ENCODE assay signal across 14 cellular contexts in the genomic region with DNA sequence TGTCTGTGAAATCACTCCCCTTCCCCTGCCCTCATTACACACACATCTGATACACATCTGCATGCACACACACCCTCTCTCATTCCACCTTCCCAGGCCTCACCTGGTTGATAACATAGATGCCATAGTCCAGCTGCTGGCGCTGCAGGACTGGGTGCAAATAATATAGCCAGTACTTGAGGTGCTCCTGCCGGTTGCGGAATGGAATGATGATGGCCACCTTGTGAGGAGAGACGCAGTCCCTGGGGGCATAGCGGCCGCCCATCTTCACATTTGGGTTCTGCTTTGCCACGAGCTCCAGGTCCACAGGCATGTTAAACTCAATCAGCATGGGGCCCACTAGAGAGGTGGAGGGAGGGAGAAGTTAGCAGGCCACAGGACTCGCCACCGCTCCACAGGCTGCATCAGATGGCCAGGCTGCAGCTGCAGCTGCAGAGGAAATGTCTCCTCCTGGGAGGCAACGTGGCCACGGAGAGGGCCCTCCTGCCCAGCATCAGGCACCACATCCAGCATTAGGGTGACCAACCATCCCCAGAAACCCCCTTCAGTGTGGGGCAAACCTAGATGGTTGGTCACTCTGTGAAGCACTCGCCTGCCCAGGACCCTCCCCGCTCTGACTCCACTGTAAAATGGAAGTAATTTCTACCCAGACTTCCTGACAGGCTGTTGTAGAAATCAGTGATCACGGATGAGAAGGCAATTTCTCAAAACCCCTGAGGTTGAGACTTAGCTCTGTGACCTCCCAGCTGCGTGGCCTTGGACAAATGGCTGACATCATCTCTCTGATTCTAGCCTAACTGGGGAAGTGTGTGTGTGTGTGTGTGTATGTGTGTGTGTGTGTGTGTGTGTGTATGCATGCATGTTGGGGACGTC. TPM values are rescaled to one million over a fixed set of nuclear protein-coding genes. Genes with fewer than 3 reads are reported as not detected.
DNase-seq lines count a peak whose midpoint lies in the region; ATAC-seq and TF ChIP-seq lines count a peak whose summit lies in the region.
"Had no signal": no experiment of that assay in that cellular context is flagged by ENCODE, and none has a peak within 500 bp of the region (broad histone marks: within the 10 kb centered on the region; RNA-seq: fewer than 3 reads in every experiment).

No MANE protein-coding gene starts in this region.

- CTCF ChIA-PET in Caco-2 (lab: Charles Lee) (no interaction called here), PC-3 (lab: Charles Lee) (no interaction called here)

- H3K27ac ChIP-seq in Peyer's patch (peak overlapping the region in 1 of 4 donors; percentile 62), left ventricle myocardium inferior (replicated peaks) (peak overlapping the region; percentile 87), PC-3 (ENCODE audit: low read length) (no peak overlapping the region)

- no peak overlapping the region for H3K9ac ChIP-seq in PC-3 (ENCODE audit: low read length)

- H3K4me3 ChIP-seq in Caco-2 (ENCODE audit: low read depth, low read length), result no peak overlapping the region
- no peak overlapping the region for H3K4me3 ChIP-seq in Peyer's patch
- H3K4me3 ChIP-seq in left ventricle myocardium inferior, result peak overlapping the region; percentile 11
- H3K4me3 ChIP-seq in PC-3 (ENCODE audit: low read length), result no peak overlapping the region

- H3K4me3 Mint-ChIP-seq in Caco-2 (ENCODE audit: unreplicated experiment), result no peak overlapping the region
- H3K4me3 Mint-ChIP-seq: endodermal cell had no signal

- no peaks in the 10 kb centered on the region; the same call in 1 of the 2 replicates for H4K20me1 ChIP-seq in PC-3 (ENCODE audit: low read length)

- H3K79me2 ChIP-seq in PC-3 (ENCODE audit: low read length), result peaks cover 58% of the 10 kb centered on the region

- TF ChIP-seq POLR2A in Peyer's patch (IDR thresholded peaks at IDR 0.05), result no peak

- H3K9me3 ChIP-seq in Caco-2 (no peaks in the 10 kb centered on the region), Peyer's patch (no peaks in the 10 kb centered on the region), left ventricle myocardium inferior (replicated peaks) (no peaks in the 10 kb centered on the region), PC-3 (ENCODE audit: low read length) (no peaks in the 10 kb centered on the region)

- TF ChIP-seq CTCF in Caco-2 (IDR thresholded peaks at IDR 0.05; ENCODE audit: insufficient read depth in 1 of 2, low read depth in 1 of 2, low read length in 1 of 2, severe bottlenecking in 1 of 2, unreplicated experiment in 1 of 2) (no peak), Peyer's patch (IDR thresholded peaks at IDR 0.05) (no peak), left ventricle myocardium inferior (IDR thresholded peaks at IDR 0.05; ENCODE audit: borderline replicate concordance) (no peak), GM13977 (IDR thresholded peaks at IDR 0.05; ENCODE audit: extremely low read depth, insufficient read depth, missing control alignments) (no peak), PC-3 (conservative IDR thresholded peaks at IDR 0.05; ENCODE audit: low read depth, low read length) (no peak)

- H3K4me1 Mint-ChIP-seq in Caco-2 (ENCODE audit: low read depth, unreplicated experiment), result peaks cover 42% of the 10 kb centered on the region

- H3K27me3 Mint-ChIP-seq in Caco-2 (ENCODE audit: insufficient read depth, unreplicated experiment), result no peaks in the 10 kb centered on the region

- no peaks in the 10 kb centered on the region for H3F3A ChIP-seq in PC-3 (ENCODE audit: low read length, unreplicated experiment)

- no peaks in the 10 kb centered on the region for H3K9me3 Mint-ChIP-seq in Caco-2 (ENCODE audit: unreplicated experiment)

- BruUV-seq in Caco-2 (replicated peaks; lab: Mats Ljungman, UMichigan) (no TSS peak), PC-3 (replicated peaks; lab: Mats Ljungman, UMichigan) (no TSS peak)

- POLR2A ChIA-PET in Caco-2 (lab: Charles Lee), result no interaction called here
- POLR2A ChIA-PET in PC-3 (lab: Charles Lee; ENCODE audit: unreplicated experiment), result no interaction called here

- in situ Hi-C loops in GM13977 (cut with MboI; ENCODE audit: low pct_unique_long_range_greater_than_20kb, low sequenced_read_pairs, unreplicated experiment), result no loop called here

- no peak for DNase-seq in Caco-2
- DNase-seq in Peyer's patch, result peak in 2 of 3 donors; percentile 44 to 54
- no peak for DNase-seq in left ventricle myocardium inferior
- peak; percentile 72 for DNase-seq in retina
- no peak for DNase-seq in germinal center (ENCODE audit: low spot score)
- DNase-seq in stimulated activated CD4-positive, alpha-beta T cell treated with anti-CD3 and anti-CD28 coated beads, Interleukin-4, amount 100 ng/mL, for 24 hours, result no peak
- DNase-seq in GM13977 (ENCODE audit: low spot score), result no peak
- no peak for DNase-seq in PC-3
- DNase-seq: activated CD4-positive, alpha-beta T cell treated with anti-CD3 and anti-CD28 coated beads for 4 hours; amniotic stem cell; DMS153; endodermal cell; stimulated activated CD4-positive, alpha-beta T cell treated with anti-CD3 and anti-CD28 coated beads, Interleukin-1b, Interleukin-23, amount 100 ng/mL, for 48 hours; substantia nigra had no signal

- intact Hi-C loops in Caco-2 (cut with micrococcal nuclease; ENCODE audit: unreplicated experiment) (no loop called here), left ventricle myocardium inferior (cut with micrococcal nuclease) (no loop called here), PC-3 (cut with micrococcal nuclease) (no loop called here)

- H3K27ac Mint-ChIP-seq in Caco-2 (ENCODE audit: unreplicated experiment), result peak overlapping the region; percentile 0
- H3K27ac Mint-ChIP-seq: endodermal cell had no signal

- no peaks in the 10 kb centered on the region for H3K9me2 ChIP-seq in PC-3 (replicated peaks; ENCODE audit: low read length)

- peaks cover 48% of the 10 kb centered on the region for H3K36me3 Mint-ChIP-seq in Caco-2 (ENCODE audit: insufficient read depth, unreplicated experiment)

- ATAC-seq in PC-3, result no peak

- no peaks in the 10 kb centered on the region for H3K27me3 ChIP-seq in Caco-2 (replicated peaks; ENCODE audit: control insufficient read depth, insufficient read depth, low read length)
- H3K27me3 ChIP-seq in Peyer's patch, result no peaks in the 10 kb centered on the region
- H3K27me3 ChIP-seq in left ventricle myocardium inferior (ENCODE audit: low read depth), result no peaks in the 10 kb centered on the region
- no peaks in the 10 kb centered on the region for H3K27me3 ChIP-seq in PC-3 (ENCODE audit: low read length)

- peaks cover 2% of the 10 kb centered on the region; the same call in 1 of the 2 replicates for H3K36me3 ChIP-seq in Caco-2 (ENCODE audit: control insufficient read depth, insufficient read depth, low read length)
- peaks cover 0 to 34% (median 0%) of the 10 kb centered on the region in 3 donors for H3K36me3 ChIP-seq in Peyer's patch
- peaks cover 42% of the 10 kb centered on the region for H3K36me3 ChIP-seq in left ventricle myocardium inferior
- H3K36me3 ChIP-seq in PC-3 (ENCODE audit: low read depth, low read length), result peaks cover 5% of the 10 kb centered on the region

- H3K4me1 ChIP-seq in Caco-2, result peaks cover 40% of the 10 kb centered on the region
- H3K4me1 ChIP-seq in Peyer's patch, result peaks cover 3 to 69% (median 35%) of the 10 kb centered on the region in 4 donors
- H3K4me1 ChIP-seq in left ventricle myocardium inferior, result peaks cover 100% of the 10 kb centered on the region
- peaks cover 21% of the 10 kb centered on the region for H3K4me1 ChIP-seq in PC-3 (ENCODE audit: insufficient read depth, low read length)

- no peak overlapping the region for H2AFZ ChIP-seq in PC-3 (ENCODE audit: low read length)

- H3K4me2 ChIP-seq in PC-3 (ENCODE audit: low read length), result no peak overlapping the region

RNA-seq across cellular contexts. Expression of a gene that starts 31.8 kb away (rescaled TPM):
- total RNA-seq in Caco-2 (2022), result 104 and 121 TPM in 2 replicates
- total RNA-seq in Peyer's patch, result 10 to 100 TPM; 26.4 to 65.3 (median 44.1) TPM
- total RNA-seq in left ventricle myocardium inferior, result 37.1 TPM
- total RNA-seq in PC-3 (2014; rRNA removed), result 14.8 and 23.1 TPM in 2 replicates

RNA-seq across cellular contexts. Expression of a gene that starts 58.8 kb away (rescaled TPM):
- total RNA-seq in Caco-2 (2022) (23.6 TPM in 2 replicates), Peyer's patch (10 to 100 TPM in 3 of 4 donors, 1 to 10 TPM in 1; 9.3 to 17.3 (median 10.9) TPM), left ventricle myocardium inferior (14.9 TPM), PC-3 (2014; rRNA removed) (17.4 and 17.6 TPM in 2 replicates)

Comparison
In these comparisons a context has a peak if more than half of its experiments do, and no peak if none do; other contexts are left out.
1. DNase-seq: peak in Peyer's patch (2 of 3) and retina (single experiment); none in Caco-2 (0 of 2), left ventricle myocardium inferior (single experiment), germinal center (single experiment), stimulated activated CD4-positive, alpha-beta T cell treated with anti-CD3 and anti-CD28 coated beads, Interleukin-4, amount 100 ng/mL, for 24 hours (single experiment), GM13977 (single experiment) and PC-3 (single experiment).